Comparison of ENCODE assay signal across 15 cellular contexts in genomic region chr3:88141458-88142083, GRCh38. TPM values are rescaled to one million over a fixed set of nuclear protein-coding genes. Genes with fewer than 3 reads are reported as not detected.
DNase-seq lines count a peak whose midpoint lies in the region; ATAC-seq, FAIRE-seq and TF ChIP-seq lines count a peak whose summit lies in the region.
"Had no signal": no experiment of that assay in that cellular context is flagged by ENCODE, and none has a peak within 500 bp of the region (broad histone marks: within the 10 kb centered on the region; RNA-seq: fewer than 3 reads in every experiment).

No MANE protein-coding gene starts in this region.

- ATAC-seq in HG02678 (IDR thresholded peaks at IDR 0.05; ENCODE audit: unreplicated experiment) = peak; percentile 2
- ATAC-seq in T-helper 17 cell = no peak
- ATAC-seq in aorta (ENCODE audit: low FRiP score) = no peak
- no peak for ATAC-seq in activated T-helper 17 cell treated with anti-CD3 and anti-CD28 coated beads, Interleukin-2, amount 50 U/mL, for 72 hours (replicated peaks)
- ATAC-seq: natural killer cell treated with Interleukin-12 subunit alpha and Interleukin-12 subunit beta and Interleukin-15 and Interleukin-18, amount 100 ng/mL, for 72 hours had no signal

- no peak for TF ChIP-seq CTCF in kidney (IDR thresholded peaks at IDR 0.05; ENCODE audit: borderline replicate concordance, extremely low read depth, insufficient read depth)

- no peaks in the 10 kb centered on the region for H3K27me3 ChIP-seq in aorta (ENCODE audit: control insufficient read depth in 1 of 2, insufficient read depth in 2 of 2, low read length in 1 of 2)

- H3K9me3 Mint-ChIP-seq in activated T-helper 17 cell treated with anti-CD3 and anti-CD28 coated beads, Interleukin-2, amount 50 U/mL, for 72 hours = no peaks in the 10 kb centered on the region
- H3K9me3 Mint-ChIP-seq: CD4-positive, alpha-beta T cell; H9; natural killer cell treated with Interleukin-12 subunit alpha and Interleukin-12 subunit beta and Interleukin-15 and Interleukin-18, amount 100 ng/mL, for 72 hours had no signal

- H3K36me3 Mint-ChIP-seq in T-helper 17 cell (ENCODE audit: low read depth) = peaks cover under 1% of the 10 kb centered on the region
- peaks cover 68% of the 10 kb centered on the region for H3K36me3 Mint-ChIP-seq in activated T-helper 17 cell treated with anti-CD3 and anti-CD28 coated beads, Interleukin-2, amount 50 U/mL, for 72 hours (ENCODE audit: low read depth)

- H3K27ac ChIP-seq in aorta (ENCODE audit: low read depth in 1 of 2, low read length in 2 of 2) (no peak overlapping the region), substantia nigra (ENCODE audit: low read depth, low read length, poor library complexity, severe bottlenecking) (no peak overlapping the region), kidney (ENCODE audit: low read depth in 2 of 2, low read length in 2 of 2) (no peak overlapping the region)

- 68 to 70% methylated on average over 4 of the region's 4 CpGs for WGBS in aorta, 2 donors

- intact Hi-C loops in aorta (cut with DNase I) (no loop called here), kidney (cut with DNase I) (no loop called here)

- H3K27ac Mint-ChIP-seq in T-helper 17 cell = peak overlapping the region; percentile 19
- no peak overlapping the region for H3K27ac Mint-ChIP-seq in activated T-helper 17 cell treated with anti-CD3 and anti-CD28 coated beads, Interleukin-2, amount 50 U/mL, for 72 hours
- H3K27ac Mint-ChIP-seq: CD4-positive, alpha-beta T cell had no signal

- no peak overlapping the region for H3K4me3 ChIP-seq in aorta (ENCODE audit: low read length in 2 of 2)
- no peak overlapping the region for H3K4me3 ChIP-seq in kidney (ENCODE audit: low read length in 2 of 2)

- H3K4me1 ChIP-seq in aorta (ENCODE audit: control insufficient read depth in 1 of 2, insufficient read depth in 2 of 2, low read length in 2 of 2) (no peaks in the 10 kb centered on the region), kidney (ENCODE audit: control insufficient read depth in 1 of 2, insufficient read depth in 1 of 2, low read depth in 1 of 2, low read length in 2 of 2) (no peaks in the 10 kb centered on the region)

- no peak overlapping the region for H3K9ac ChIP-seq in kidney (ENCODE audit: low read length in 2 of 2)

- H3K9me3 ChIP-seq in T-helper 17 cell (ENCODE audit: control insufficient read depth, low read length, poor library complexity, severe bottlenecking) (no peaks in the 10 kb centered on the region), aorta (ENCODE audit: control insufficient read depth, low read length) (no peaks in the 10 kb centered on the region), kidney (ENCODE audit: control insufficient read depth in 1 of 2, low read length in 2 of 2) (no peaks in the 10 kb centered on the region)

- H3K36me3 ChIP-seq in aorta (ENCODE audit: control insufficient read depth in 1 of 2, insufficient read depth in 2 of 2, low read length in 1 of 2) = peaks cover 0 to 3% of the 10 kb centered on the region in 2 donors
- peaks cover 0 to 20% of the 10 kb centered on the region in 2 donors for H3K36me3 ChIP-seq in kidney (ENCODE audit: control insufficient read depth in 1 of 2, insufficient read depth in 2 of 2, low read length in 2 of 2)

- H3K4me3 Mint-ChIP-seq in T-helper 17 cell = no peak overlapping the region
- no peak overlapping the region for H3K4me3 Mint-ChIP-seq in activated T-helper 17 cell treated with anti-CD3 and anti-CD28 coated beads, Interleukin-2, amount 50 U/mL, for 72 hours
- H3K4me3 Mint-ChIP-seq: CD4-positive, alpha-beta T cell; natural killer cell treated with Interleukin-12 subunit alpha and Interleukin-12 subunit beta and Interleukin-15 and Interleukin-18, amount 100 ng/mL, for 72 hours had no signal

- DNase-seq in GM03348 (ENCODE audit: low spot score) = peak; percentile 28
- no peak for DNase-seq in T-helper 17 cell
- peak; percentile 82 for DNase-seq in iris pigment epithelial cell (ENCODE audit: low read depth)
- no peak for DNase-seq in aorta
- no peak for DNase-seq in substantia nigra (lab: John Stamatoyannopoulos, UW)
- DNase-seq in kidney = no peak
- DNase-seq: CD4-positive, alpha-beta T cell; cerebellar nuclear complex; H9; KG1; NCI-H510A treated with DMSO at 0.1 percent for 48 hours; stimulated activated CD4-positive, alpha-beta T cell treated with anti-CD3 and anti-CD28 coated beads, Interleukin-1b, Interleukin-23, amount 100 ng/mL, for 48 hours had no signal

- no peak for FAIRE-seq in kidney (lab: Jason Lieb, UNC)

- peaks cover 7% of the 10 kb centered on the region for H3K4me1 Mint-ChIP-seq in T-helper 17 cell
- H3K4me1 Mint-ChIP-seq in activated T-helper 17 cell treated with anti-CD3 and anti-CD28 coated beads, Interleukin-2, amount 50 U/mL, for 72 hours = peaks cover 7% of the 10 kb centered on the region

- no peaks in the 10 kb centered on the region for H3K27me3 Mint-ChIP-seq in T-helper 17 cell
- H3K27me3 Mint-ChIP-seq in activated T-helper 17 cell treated with anti-CD3 and anti-CD28 coated beads, Interleukin-2, amount 50 U/mL, for 72 hours = no peaks in the 10 kb centered on the region
- H3K27me3 Mint-ChIP-seq: CD4-positive, alpha-beta T cell; natural killer cell treated with Interleukin-12 subunit alpha and Interleukin-12 subunit beta and Interleukin-15 and Interleukin-18, amount 100 ng/mL, for 72 hours had no signal

RNA-seq across cellular contexts. Expression of gene C3orf38, which starts 8.2 kb away (rescaled TPM):
- total RNA-seq in T-helper 17 cell (10 to 100 TPM; 27.8 to 44.2 TPM), aorta (10 to 100 TPM; 22.4 to 23.6 TPM), kidney (20.9 TPM)
- polyA plus RNA-seq in aorta (10 to 100 TPM; 10.3 to 12.8 TPM), kidney (ENCODE audit: insufficient read depth, low read depth, low replicate concordance) (10.1 TPM)
- 10 to 100 TPM; 29.6 to 33.3 TPM for total RNA-seq in activated T-helper 17 cell treated with anti-CD3 and anti-CD28 coated beads, Interleukin-2, amount 50 U/mL, for 72 hours

Comparison
In these comparisons a context has a peak if more than half of its experiments do, and no peak if none do; other contexts are left out.
1. DNase-seq: peak in GM03348 (single experiment) and iris pigment epithelial cell (single experiment); none in T-helper 17 cell (0 of 3), aorta (0 of 2), substantia nigra (0 of 49) and kidney (single experiment).